In genomic region chrX:119960639-119961038, GRCh38 we compare ENCODE assay signal across 8 cellular contexts.
"Had no signal": no experiment of that assay in that cellular context is flagged by ENCODE, and none has a peak within 500 bp of the region (broad histone marks: within the 10 kb centered on the region; RNA-seq: fewer than 3 reads in every experiment).

No MANE protein-coding gene starts in this region.

- FAIRE-seq: G401.6, GM12878, GM12891, GM12892, GM18507, GM19239 had no signal

- ATAC-seq: GM12878 had no signal

- DNase-seq: GDM1, GF-D8 had no signal

- H3K4me3 ChIP-seq: GM12878 had no signal
